In the genomic region with DNA sequence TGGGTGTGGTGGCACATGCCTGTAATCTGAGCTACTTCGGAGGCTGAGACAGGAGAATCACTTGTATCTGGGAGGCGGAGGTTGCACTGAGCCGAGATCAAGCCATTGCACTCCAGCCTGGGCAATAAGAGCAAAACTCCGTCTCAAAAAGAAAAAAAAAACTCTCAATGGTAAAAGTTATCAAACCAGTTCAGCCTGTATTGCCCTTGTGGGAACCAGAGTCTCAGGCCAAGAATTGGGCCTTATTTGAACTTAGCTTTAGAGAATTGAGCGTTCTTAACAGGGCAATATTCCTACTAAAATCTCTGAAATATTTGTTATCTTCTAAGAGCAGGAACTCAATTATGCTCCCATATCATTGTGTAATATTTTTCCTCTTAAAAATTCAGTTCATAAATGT, we compare ENCODE assay signal across 9 cellular contexts.
"Had no signal": no experiment of that assay in that cellular context is flagged by ENCODE, and none has a peak within 500 bp of the region (broad histone marks: within the 10 kb centered on the region; RNA-seq: fewer than 3 reads in every experiment).

No MANE protein-coding gene starts in this region.

- H3K27ac Mint-ChIP-seq: activated naive CD8-positive, alpha-beta T cell; natural killer cell treated with Interleukin-12 subunit alpha and Interleukin-12 subunit beta and Interleukin-15 and Interleukin-18, amount 100 ng/mL, for 72 hours; stimulated activated naive CD8-positive, alpha-beta T cell treated with anti-CD3 and anti-CD28 coated beads, Interleukin-15, amount 100 ng/mL, for 72 hours had no signal

- H3K36me3 Mint-ChIP-seq: activated naive CD8-positive, alpha-beta T cell; natural killer cell treated with Interleukin-12 subunit alpha and Interleukin-12 subunit beta and Interleukin-15 and Interleukin-18, amount 100 ng/mL, for 72 hours had no signal

- H3K27ac ChIP-seq: dorsolateral prefrontal cortex, heart left ventricle had no signal

- H3K9me3 Mint-ChIP-seq: natural killer cell treated with Interleukin-12 subunit alpha and Interleukin-12 subunit beta and Interleukin-15 and Interleukin-18, amount 100 ng/mL, for 72 hours; stimulated activated naive CD8-positive, alpha-beta T cell treated with anti-CD3 and anti-CD28 coated beads, Interleukin-15, amount 100 ng/mL, for 72 hours had no signal

- H3K4me3 Mint-ChIP-seq: activated naive CD8-positive, alpha-beta T cell; natural killer cell treated with Interleukin-12 subunit alpha and Interleukin-12 subunit beta and Interleukin-15 and Interleukin-18, amount 100 ng/mL, for 72 hours; stimulated activated naive CD8-positive, alpha-beta T cell treated with anti-CD3 and anti-CD28 coated beads, Interleukin-15, amount 100 ng/mL, for 72 hours had no signal

- H3K36me3 ChIP-seq: heart left ventricle had no signal

- H3K4me1 Mint-ChIP-seq: stimulated activated naive CD8-positive, alpha-beta T cell treated with anti-CD3 and anti-CD28 coated beads, Interleukin-15, amount 100 ng/mL, for 72 hours had no signal

- H3K4me3 ChIP-seq: dorsolateral prefrontal cortex, heart left ventricle had no signal

- H3K27me3 ChIP-seq: dorsolateral prefrontal cortex, heart left ventricle had no signal

- DNase-seq: activated effector memory CD4-positive, alpha-beta T cell treated with Interleukin-2 at 50 U/mL for 16 hours; activated T-cell treated with anti-CD3 and anti-CD28 coated beads, Interleukin-2, amount 50 U/mL, for 1 hour; dorsolateral prefrontal cortex; heart left ventricle; stimulated activated CD4-positive, alpha-beta T cell treated with anti-CD3 and anti-CD28 coated beads, Interleukin-4, amount 100 ng/mL, for 1 hour; stimulated activated naive CD8-positive, alpha-beta T cell treated with anti-CD3 and anti-CD28 coated beads, Interleukin-15, amount 100 ng/mL, for 72 hours; T-helper 2 cell had no signal

- ATAC-seq: heart left ventricle; natural killer cell treated with Interleukin-12 subunit alpha and Interleukin-12 subunit beta and Interleukin-15 and Interleukin-18, amount 100 ng/mL, for 72 hours; stimulated activated naive CD8-positive, alpha-beta T cell treated with anti-CD3 and anti-CD28 coated beads, Interleukin-15, amount 100 ng/mL, for 72 hours had no signal

- H3K27me3 Mint-ChIP-seq: activated naive CD8-positive, alpha-beta T cell; stimulated activated naive CD8-positive, alpha-beta T cell treated with anti-CD3 and anti-CD28 coated beads, Interleukin-15, amount 100 ng/mL, for 72 hours had no signal

- H3K9me3 ChIP-seq: heart left ventricle had no signal
